In the genomic region with DNA sequence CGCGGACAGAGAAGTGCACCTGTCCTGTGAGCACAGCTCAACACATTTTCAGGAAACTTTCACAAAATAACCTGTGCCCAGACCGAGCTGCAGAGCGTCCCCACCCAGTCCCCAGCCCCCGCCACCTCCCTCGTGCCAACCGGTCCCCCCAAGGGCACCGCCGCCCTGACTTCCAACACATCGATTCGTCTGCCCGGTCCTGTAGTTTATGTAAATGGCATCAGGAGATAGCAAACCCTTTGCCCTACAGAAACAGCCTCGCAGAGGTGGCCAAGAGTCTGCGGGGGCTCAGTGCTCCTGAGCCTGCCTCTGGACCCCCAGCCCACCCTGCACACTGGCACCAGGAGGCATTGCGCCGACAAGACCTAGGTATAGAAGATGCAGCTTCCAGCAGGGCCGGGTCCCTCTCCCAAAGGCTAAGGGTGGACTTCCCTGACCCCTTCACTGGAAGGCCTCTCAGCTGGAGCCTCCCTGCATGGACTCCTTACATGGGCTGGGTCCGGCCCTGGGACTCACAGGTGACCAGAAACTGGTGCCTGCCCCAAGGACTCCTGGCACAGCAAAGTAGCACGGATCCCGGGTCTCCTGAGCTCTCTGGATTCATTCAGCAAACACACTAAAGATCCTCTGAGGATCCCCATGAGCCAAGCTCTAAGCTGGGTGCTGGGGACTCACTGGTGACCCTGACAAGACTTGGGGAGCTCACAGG, we compare ENCODE assay signal across 1 cellular context.
TF ChIP-seq lines count a peak whose summit lies in the region.

No MANE protein-coding gene starts in this region.

TF ChIP-seq in IMR-90, 13 proteins besides CTCF, POLR2A, EP300 and RAD21:
- no peak for TF ChIP-seq CHD1 (IDR thresholded peaks at IDR 0.05; ENCODE audit: low read depth, low read length)
- no peak for TF ChIP-seq CEBPB (IDR thresholded peaks at IDR 0.05; ENCODE audit: low read depth, low read length)
- TF ChIP-seq, protein P1, sequence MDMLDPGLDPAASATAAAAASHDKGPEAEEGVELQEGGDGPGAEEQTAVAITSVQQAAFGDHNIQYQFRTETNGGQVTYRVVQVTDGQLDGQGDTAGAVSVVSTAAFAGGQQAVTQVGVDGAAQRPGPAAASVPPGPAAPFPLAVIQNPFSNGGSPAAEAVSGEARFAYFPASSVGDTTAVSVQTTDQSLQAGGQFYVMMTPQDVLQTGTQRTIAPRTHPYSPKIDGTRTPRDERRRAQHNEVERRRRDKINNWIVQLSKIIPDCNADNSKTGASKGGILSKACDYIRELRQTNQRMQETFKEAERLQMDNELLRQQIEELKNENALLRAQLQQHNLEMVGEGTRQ (IDR thresholded peaks at IDR 0.05; ENCODE audit: low read depth, low read length), result no peak
- TF ChIP-seq NFE2L2 (IDR thresholded peaks at IDR 0.05; ENCODE audit: low read depth, low read length), result no peak
- no peak for TF ChIP-seq FOS (IDR thresholded peaks at IDR 0.05; ENCODE audit: low read depth, low read length)
- no peak for TF ChIP-seq MAZ (IDR thresholded peaks at IDR 0.05; ENCODE audit: borderline replicate concordance, low read depth, low read length)
